In the genomic region with DNA sequence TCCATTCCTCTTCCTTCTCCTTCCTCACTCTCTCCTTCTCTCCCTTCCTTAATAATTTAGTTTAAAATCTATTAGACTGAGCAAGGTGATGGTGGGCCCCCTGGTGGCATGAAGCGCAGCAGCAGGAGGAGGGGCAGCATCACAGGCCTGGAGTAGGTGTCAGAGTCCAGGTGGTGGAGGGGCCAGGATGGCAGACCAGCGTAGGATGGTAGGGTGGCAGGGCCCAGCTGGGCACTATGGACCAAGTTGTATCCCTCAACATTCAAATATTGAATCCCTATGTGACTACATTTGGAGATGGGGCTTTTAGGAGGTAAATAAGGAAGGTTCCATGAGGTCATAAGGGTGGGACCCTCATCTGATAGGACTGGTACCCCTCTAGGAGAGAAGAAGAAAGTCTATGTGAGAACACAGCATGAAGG, we compare ENCODE assay signal across 8 cellular contexts.
DNase-seq lines count a peak whose midpoint lies in the region; ATAC-seq and TF ChIP-seq lines count a peak whose summit lies in the region.

No MANE protein-coding gene starts in this region.

- H3K27ac Mint-ChIP-seq in T-helper 17 cell: peak overlapping the region; percentile 79

- H3K4me1 Mint-ChIP-seq in T-helper 17 cell: peaks cover 3% of the 10 kb centered on the region

- peaks cover 2% of the 10 kb centered on the region for H3K27me3 ChIP-seq in HL-60 (ENCODE audit: insufficient read depth, poor library complexity, severe bottlenecking)

- peak overlapping the region; percentile 46 for H3K4me3 Mint-ChIP-seq in T-helper 17 cell

- H3K36me3 Mint-ChIP-seq in T-helper 17 cell (ENCODE audit: low read depth): peaks cover 2% of the 10 kb centered on the region

- peak; percentile 85 for ATAC-seq in T-helper 17 cell
- ATAC-seq in GM19395 (IDR thresholded peaks at IDR 0.05; ENCODE audit: unreplicated experiment): no peak
- ATAC-seq in GM18517 (IDR thresholded peaks at IDR 0.05; ENCODE audit: unreplicated experiment): no peak

- H3K27me3 Mint-ChIP-seq in T-helper 17 cell: peaks cover 13% of the 10 kb centered on the region

- no peak overlapping the region for H3K27ac ChIP-seq in HL-60 (replicated peaks)

- TF ChIP-seq CTCF in HL-60 (IDR thresholded peaks at IDR 0.05; ENCODE audit: insufficient read depth, low read length): peak; percentile 54

- H3K9me3 ChIP-seq in T-helper 17 cell (ENCODE audit: control insufficient read depth, low read length, poor library complexity, severe bottlenecking): no peaks in the 10 kb centered on the region

- no peak overlapping the region for H3K4me3 ChIP-seq in HL-60 (replicated peaks; ENCODE audit: insufficient read depth, low read length)

- DNase-seq in AG20443 (ENCODE audit: low spot score) (peak; percentile 64), HL-60 (ENCODE audit: low read depth in 1 of 2, low spot score in 1 of 2) (peak in 1 of 2 experiments; percentile 58), T-helper 17 cell (peak in 2 of 3 donors; percentile 24 to 58), astrocyte of the hippocampus (ENCODE audit: low read depth, low spot score) (peak; percentile 68), iPS-NIHi11 (ENCODE audit: low spot score) (peak; percentile 58)
- peak; percentile 36 to 42 for DNase-seq in stimulated activated CD4-positive, alpha-beta T cell treated with anti-CD3 and anti-CD28 coated beads, Interleukin-1b, Interleukin-23, amount 100 ng/mL, for 1 hour (ENCODE audit: low read depth in 2 of 2)
